8 cellular contexts compared by ENCODE assay signal in the genomic region with DNA sequence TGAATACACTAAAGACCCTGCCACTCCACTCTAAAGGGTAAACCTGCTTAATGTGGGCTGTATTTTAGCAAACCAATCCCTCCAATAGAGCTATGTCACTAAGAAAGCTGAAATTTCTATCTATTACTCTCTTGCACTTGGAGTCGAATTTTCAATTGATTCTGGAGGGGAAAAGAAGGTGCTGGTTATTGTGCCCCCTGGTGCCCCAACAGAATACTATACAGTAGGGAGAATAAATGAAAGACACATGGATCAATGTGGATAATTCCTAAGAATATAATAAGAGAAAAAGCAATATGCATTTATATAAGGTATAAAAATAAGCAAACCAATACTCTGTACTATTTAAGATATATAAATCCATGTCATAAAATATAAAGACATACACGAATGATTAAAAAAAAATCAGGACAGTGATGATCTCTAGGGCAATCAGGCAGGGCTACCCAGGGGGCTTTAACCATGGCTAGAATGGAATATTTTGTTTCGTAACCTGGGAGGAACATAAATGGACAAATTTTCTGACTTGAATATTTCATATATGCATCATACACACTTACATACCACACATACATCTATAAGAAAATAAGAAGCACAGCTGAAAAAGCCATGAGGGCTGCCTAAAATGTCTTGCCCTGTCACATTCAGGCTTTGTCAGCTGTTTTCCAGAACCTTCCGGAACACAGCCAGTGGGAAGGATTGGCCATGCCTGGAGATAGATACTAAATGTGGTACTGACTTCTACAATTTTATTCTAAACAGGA. TPM values are rescaled to one million over a fixed set of nuclear protein-coding genes. Genes with fewer than 3 reads are reported as not detected.
DNase-seq lines count a peak whose midpoint lies in the region; ATAC-seq and TF ChIP-seq lines count a peak whose summit lies in the region.

No MANE protein-coding gene starts in this region.

- no peaks in the 10 kb centered on the region for H3K27me3 ChIP-seq in osteoblast (ENCODE audit: insufficient read depth, low read length)

- H3K79me2 ChIP-seq in osteoblast (ENCODE audit: insufficient read depth, low read length) = no peaks in the 10 kb centered on the region

- H3K36me3 Mint-ChIP-seq in natural killer cell = no peaks in the 10 kb centered on the region
- H3K36me3 Mint-ChIP-seq in natural killer cell treated with Interleukin-12 subunit alpha and Interleukin-12 subunit beta and Interleukin-15 and Interleukin-18, amount 100 ng/mL, for 72 hours = no peaks in the 10 kb centered on the region

- intact Hi-C loops in natural killer cell (cut with micrococcal nuclease) = loop anchor here (1.0 kb wide), 1 partner anchor 860 kb away; no protein-coding TSS in a partner anchor

- H4K20me1 ChIP-seq in osteoblast (ENCODE audit: insufficient read depth, low read length) = no peaks in the 10 kb centered on the region

- H3K9me3 ChIP-seq in osteoblast (ENCODE audit: low read depth, low read length) = no peaks in the 10 kb centered on the region

- DNase-seq in natural killer cell (no peak), NCI-H1105 (lab: John Stamatoyannopoulos, UW) (peak; percentile 19), dermis microvascular lymphatic vessel endothelial cell (ENCODE audit: low read depth in 2 of 2) (peak; percentile 15 to 46), osteoblast (ENCODE audit: insufficient read length, low spot score, missing footprints) (peak; percentile 84)
- no peak for DNase-seq in natural killer cell treated with Interleukin-12 subunit alpha and Interleukin-12 subunit beta and Interleukin-15 and Interleukin-18, amount 100 ng/mL, for 72 hours (ENCODE audit: low spot score)
- DNase-seq in stimulated activated CD4-positive, alpha-beta T cell treated with anti-CD3 and anti-CD28 coated beads, Interleukin-2, amount 100 ng/mL, for 48 hours = no peak
- DNase-seq in activated CD4-positive, CD25-positive, alpha-beta regulatory T cell treated with anti-CD3 and anti-CD28 coated beads, Interleukin-2, amount 50 U/mL, for 72 hours = no peak

- no peaks in the 10 kb centered on the region for H3K27me3 Mint-ChIP-seq in natural killer cell (ENCODE audit: low read depth in 2 of 2)
- peaks cover 0 to 3% of the 10 kb centered on the region in 2 donors for H3K27me3 Mint-ChIP-seq in natural killer cell treated with Interleukin-12 subunit alpha and Interleukin-12 subunit beta and Interleukin-15 and Interleukin-18, amount 100 ng/mL, for 72 hours

- H3K4me3 Mint-ChIP-seq in natural killer cell = no peak overlapping the region
- no peak overlapping the region for H3K4me3 Mint-ChIP-seq in natural killer cell treated with Interleukin-12 subunit alpha and Interleukin-12 subunit beta and Interleukin-15 and Interleukin-18, amount 100 ng/mL, for 72 hours

- ATAC-seq in natural killer cell (peak in 2 of 3 donors; percentile 34 to 44), HG03196 (IDR thresholded peaks at IDR 0.05; ENCODE audit: unreplicated experiment) (no peak)
- no peak for ATAC-seq in natural killer cell treated with Interleukin-12 subunit alpha and Interleukin-12 subunit beta and Interleukin-15 and Interleukin-18, amount 100 ng/mL, for 72 hours

- TF ChIP-seq CTCF in natural killer cell (IDR thresholded peaks at IDR 0.05) = peak; percentile 64
- peak; percentile 71 for TF ChIP-seq CTCF in osteoblast (IDR thresholded peaks at IDR 0.05; ENCODE audit: extremely low read depth, low read depth, low read length)

- no peak overlapping the region for H3K27ac Mint-ChIP-seq in natural killer cell
- H3K27ac Mint-ChIP-seq in natural killer cell treated with Interleukin-12 subunit alpha and Interleukin-12 subunit beta and Interleukin-15 and Interleukin-18, amount 100 ng/mL, for 72 hours = no peak overlapping the region

- H3K9me3 Mint-ChIP-seq in natural killer cell = no peaks in the 10 kb centered on the region
- H3K9me3 Mint-ChIP-seq in natural killer cell treated with Interleukin-12 subunit alpha and Interleukin-12 subunit beta and Interleukin-15 and Interleukin-18, amount 100 ng/mL, for 72 hours = no peaks in the 10 kb centered on the region

- no peak overlapping the region for H3K27ac ChIP-seq in osteoblast (ENCODE audit: low read depth, low read length)

- H3K4me1 ChIP-seq in osteoblast (ENCODE audit: insufficient read depth, low read length) = peaks cover 14% of the 10 kb centered on the region

- no peak overlapping the region for H2AFZ ChIP-seq in osteoblast (ENCODE audit: low read length)

- H3K36me3 ChIP-seq in osteoblast (ENCODE audit: insufficient read depth, low read length) = no peaks in the 10 kb centered on the region

- peaks cover 0 to 5% of the 10 kb centered on the region in 2 donors for H3K4me1 Mint-ChIP-seq in natural killer cell
- peaks cover 0 to 2% of the 10 kb centered on the region in 2 donors for H3K4me1 Mint-ChIP-seq in natural killer cell treated with Interleukin-12 subunit alpha and Interleukin-12 subunit beta and Interleukin-15 and Interleukin-18, amount 100 ng/mL, for 72 hours (ENCODE audit: low read depth in 2 of 2)

- H3K4me2 ChIP-seq in osteoblast (ENCODE audit: insufficient read depth, low read length) = no peak overlapping the region

- no peak overlapping the region for H3K4me3 ChIP-seq in osteoblast (ENCODE audit: insufficient read depth, low read length)

RNA-seq across cellular contexts. Expression of a gene that starts 54.4 kb away (rescaled TPM):
- 1 to 10 TPM; 3.9 to 5.2 (median 4.0) TPM for total RNA-seq in natural killer cell
- 1 to 10 TPM; 4.8 to 7.5 TPM for total RNA-seq in natural killer cell treated with Interleukin-12 subunit alpha and Interleukin-12 subunit beta and Interleukin-15 and Interleukin-18, amount 100 ng/mL, for 72 hours
- 2.7 and 3.4 TPM in 2 replicates for total RNA-seq in dermis microvascular lymphatic vessel endothelial cell
- 6.9 and 8.0 TPM in 2 replicates for total RNA-seq in osteoblast

RNA-seq across cellular contexts. Expression of a gene that starts 55.6 kb away (rescaled TPM):
- total RNA-seq in natural killer cell (10 to 100 TPM; 41.8 to 59.6 (median 54.3) TPM), dermis microvascular lymphatic vessel endothelial cell (11.0 and 14.9 TPM in 2 replicates), osteoblast (11.2 and 16.2 TPM in 2 replicates)
- 10 to 100 TPM; 50.0 to 77.9 TPM for total RNA-seq in natural killer cell treated with Interleukin-12 subunit alpha and Interleukin-12 subunit beta and Interleukin-15 and Interleukin-18, amount 100 ng/mL, for 72 hours

Comparison
In these comparisons a context has a peak if more than half of its experiments do, and no peak if none do; other contexts are left out.
1. ATAC-seq: peak in natural killer cell (2 of 3); none in natural killer cell treated with Interleukin-12 subunit alpha and Interleukin-12 subunit beta and Interleukin-15 and Interleukin-18, amount 100 ng/mL, for 72 hours (0 of 2) and HG03196 (single experiment).
2. DNase-seq: peak in NCI-H1105 (single experiment), dermis microvascular lymphatic vessel endothelial cell (2 of 2) and osteoblast (single experiment); none in natural killer cell (single experiment), natural killer cell treated with Interleukin-12 subunit alpha and Interleukin-12 subunit beta and Interleukin-15 and Interleukin-18, amount 100 ng/mL, for 72 hours (single experiment), stimulated activated CD4-positive, alpha-beta T cell treated with anti-CD3 and anti-CD28 coated beads, Interleukin-2, amount 100 ng/mL, for 48 hours (0 of 2) and activated CD4-positive, CD25-positive, alpha-beta regulatory T cell treated with anti-CD3 and anti-CD28 coated beads, Interleukin-2, amount 50 U/mL, for 72 hours (single experiment).